In genomic region chr17:75864887-75865286, GRCh38 we compare ENCODE assay signal across 8 cellular contexts. TPM values are rescaled to one million over a fixed set of nuclear protein-coding genes. Genes with fewer than 3 reads are reported as not detected.
DNase-seq lines count a peak whose midpoint lies in the region; ATAC-seq and TF ChIP-seq lines count a peak whose summit lies in the region.
"Not testable (repeated sequence)": the region's sequence is repeated elsewhere in the genome, so short reads cannot be mapped to it uniquely, and the experiment has no call there.

No MANE protein-coding gene starts in this region.

- not testable (repeated sequence) for H3K4me2 ChIP-seq in IMR-90 (ENCODE audit: low read depth, low read length)
- H3K4me2 ChIP-seq in hepatocyte = peak overlapping the region; percentile 29

- H2AK5ac ChIP-seq in IMR-90 (ENCODE audit: low read depth, low read length) = peak overlapping the region; percentile 36

- WGBS in IMR-90 (ENCODE audit: extremely low coverage in 2 of 2, insufficient read length in 1 of 2), 2 experiments = 100% methylated on average over 2 of the region's 4 CpGs; no CpG with 5 or more reads in 1 of the 2 experiments
- 78% methylated on average over 4 of the region's 4 CpGs for WGBS in hepatocyte (ENCODE audit: low lambda C conversion rate, missing lambda C conversion rate)

- H3K27ac ChIP-seq in IMR-90 (ENCODE audit: insufficient read depth, low read length) (peak overlapping the region; percentile 39; the same call in 1 of the 2 replicates), breast epithelium (peak overlapping the region; percentile 71 to 82), hepatocyte (peak overlapping the region; percentile 43)

- not testable (repeated sequence) for H3K79me1 ChIP-seq in IMR-90 (ENCODE audit: low read depth in 1 of 2, low read length in 2 of 2)

- peaks cover 16% of the 10 kb centered on the region for H3K4me1 ChIP-seq in IMR-90 (ENCODE audit: control insufficient read depth, insufficient read depth, low read length)
- not testable (repeated sequence) for H3K4me1 ChIP-seq in breast epithelium; hepatocyte (ENCODE audit: insufficient read depth)

- ATAC-seq in GM18858 (IDR thresholded peaks at IDR 0.05; ENCODE audit: unreplicated experiment) (peak; percentile 16), GM21786 (IDR thresholded peaks at IDR 0.05; ENCODE audit: unreplicated experiment) (peak; percentile 21)
- not testable (repeated sequence) for ATAC-seq in IMR-90 (ENCODE audit: low read depth)

- dilution Hi-C loops in IMR-90 (cut with HindIII; ENCODE audit: low sequenced_read_pairs, unreplicated experiment) = not testable (repeated sequence)

- not testable (repeated sequence) for H3K4me3 ChIP-seq in IMR-90 (ENCODE audit: insufficient read depth, low read depth, low read length); breast epithelium; hepatocyte

- not testable (repeated sequence) for H3K9me2 ChIP-seq in hepatocyte (replicated peaks; ENCODE audit: insufficient read depth)

- H2BK15ac ChIP-seq in IMR-90 (ENCODE audit: low read depth, low read length) = not testable (repeated sequence)

- not testable (repeated sequence) for H3K27me3 Mint-ChIP-seq in activated CD4-positive, alpha-beta T cell treated with anti-CD3 and anti-CD28 coated beads, Interleukin-2, amount 10 ng/mL, durations not matched to agents 7 days and 5 days; osteocyte (ENCODE audit: unreplicated experiment); type B pancreatic cell

- H3K9me1 ChIP-seq in IMR-90 (ENCODE audit: insufficient read depth, low read length) = 0 out of 2 replicates have a peak, but pooled peaks cover 12% of the 10 kb centered on the region

- H3K14ac ChIP-seq in IMR-90 (replicated peaks; ENCODE audit: low read depth, low read length) = peak overlapping the region; percentile 64; the same call in 1 of the 2 replicates

- not testable (repeated sequence) for H4K91ac ChIP-seq in IMR-90 (ENCODE audit: insufficient read depth, low read depth, low read length)

- H3K4me3 Mint-ChIP-seq in activated CD4-positive, alpha-beta T cell treated with anti-CD3 and anti-CD28 coated beads, Interleukin-2, amount 10 ng/mL, durations not matched to agents 7 days and 5 days = peak overlapping the region; percentile 18
- not testable (repeated sequence) for H3K4me3 Mint-ChIP-seq in osteocyte (ENCODE audit: unreplicated experiment)
- peak overlapping the region; percentile 22 for H3K4me3 Mint-ChIP-seq in type B pancreatic cell

- not testable (repeated sequence) for H3K9ac ChIP-seq in IMR-90 (ENCODE audit: low read depth, low read length)

- H3K23ac ChIP-seq in IMR-90 (ENCODE audit: low read depth, low read length) = 0 out of 2 replicates have a peak overlapping the region, but pooled peaks have one; percentile 15

- not testable (repeated sequence) for H3K36me3 ChIP-seq in IMR-90 (ENCODE audit: control insufficient read depth, insufficient read depth, low read length); breast epithelium; hepatocyte (replicated peaks; ENCODE audit: insufficient read depth, low read depth)

- H3K79me2 ChIP-seq in hepatocyte = not testable (repeated sequence)

- in situ Hi-C loops in IMR-90 (cut with MboI; ENCODE audit: low sequenced_read_pairs) = not testable (repeated sequence)

- H3K9me3 Mint-ChIP-seq in activated CD4-positive, alpha-beta T cell treated with anti-CD3 and anti-CD28 coated beads, Interleukin-2, amount 10 ng/mL, durations not matched to agents 7 days and 5 days; osteocyte (ENCODE audit: unreplicated experiment); type B pancreatic cell: not testable (repeated sequence)

- peak overlapping the region; percentile 92 for H3K27ac Mint-ChIP-seq in activated CD4-positive, alpha-beta T cell treated with anti-CD3 and anti-CD28 coated beads, Interleukin-2, amount 10 ng/mL, durations not matched to agents 7 days and 5 days
- H3K27ac Mint-ChIP-seq in osteocyte (ENCODE audit: unreplicated experiment) = peak overlapping the region; percentile 97
- H3K27ac Mint-ChIP-seq in type B pancreatic cell = peak overlapping the region; percentile 85

- TF ChIP-seq CTCF in IMR-90 (conservative IDR thresholded peaks at IDR 0.05; ENCODE audit: low read depth, low read length); breast epithelium (IDR thresholded peaks at IDR 0.05); hepatocyte (IDR thresholded peaks at IDR 0.05; ENCODE audit: poor library complexity); osteocyte (IDR thresholded peaks at IDR 0.05); type B pancreatic cell (conservative IDR thresholded peaks at IDR 0.05): not testable (repeated sequence)

- H4K8ac ChIP-seq in IMR-90 (ENCODE audit: low read depth in 2 of 2, low read length in 2 of 2) = peak overlapping the region in 1 of 2 experiments; percentile 17; a peak in 2 of 4 replicates

- H3K36me3 Mint-ChIP-seq in activated CD4-positive, alpha-beta T cell treated with anti-CD3 and anti-CD28 coated beads, Interleukin-2, amount 10 ng/mL, durations not matched to agents 7 days and 5 days (ENCODE audit: low read depth); osteocyte (ENCODE audit: unreplicated experiment); type B pancreatic cell: not testable (repeated sequence)

- H2BK5ac ChIP-seq in IMR-90 (ENCODE audit: low read depth, low read length, poor library complexity, severe bottlenecking) = not testable (repeated sequence)

- intact Hi-C loops in IMR-90 (cut with micrococcal nuclease); breast epithelium (cut with DNase I; ENCODE audit: low total_unique reads): not testable (repeated sequence)

- not testable (repeated sequence) for H3K56ac ChIP-seq in IMR-90 (ENCODE audit: extremely low read depth, insufficient read depth, low read length)

- H3K4me1 Mint-ChIP-seq in activated CD4-positive, alpha-beta T cell treated with anti-CD3 and anti-CD28 coated beads, Interleukin-2, amount 10 ng/mL, durations not matched to agents 7 days and 5 days = peaks cover 29% of the 10 kb centered on the region
- peaks cover 31% of the 10 kb centered on the region for H3K4me1 Mint-ChIP-seq in osteocyte (ENCODE audit: unreplicated experiment)
- H3K4me1 Mint-ChIP-seq in type B pancreatic cell (ENCODE audit: unreplicated experiment) = peaks cover 12% of the 10 kb centered on the region

- H3K9me3 ChIP-seq in IMR-90 (ENCODE audit: control insufficient read depth, insufficient read depth, low read length); breast epithelium; hepatocyte (ENCODE audit: low read depth): not testable (repeated sequence)

- not testable (repeated sequence) for TF ChIP-seq RAD21 in IMR-90 (IDR thresholded peaks at IDR 0.05; ENCODE audit: low read length)

- H3K4ac ChIP-seq in IMR-90 (ENCODE audit: low read depth, low read length) = peak overlapping the region; percentile 78

- H2BK20ac ChIP-seq in IMR-90 (ENCODE audit: low read depth, low read length) = peak overlapping the region; percentile 47; the same call in 1 of the 2 replicates

- H3K18ac ChIP-seq in IMR-90 (ENCODE audit: low read depth, low read length) = not testable (repeated sequence)

- H2AFZ ChIP-seq in IMR-90 (replicated peaks; ENCODE audit: low read length, poor library complexity) = peak overlapping the region; percentile 14
- not testable (repeated sequence) for H2AFZ ChIP-seq in hepatocyte

- peak overlapping the region; percentile 33; the same call in 1 of the 2 replicates for H2BK120ac ChIP-seq in IMR-90 (ENCODE audit: low read depth, low read length)

- DNase-seq in IMR-90; activated CD4-positive, alpha-beta T cell treated with anti-CD3 and anti-CD28 coated beads, Interleukin-2, amount 10 ng/mL, durations not matched to agents 7 days and 5 days; breast epithelium (ENCODE audit: low spot score in 2 of 2); hepatocyte (ENCODE audit: low spot score); osteocyte (ENCODE audit: extremely low spot score, unreplicated experiment); type B pancreatic cell (ENCODE audit: extremely low spot score, unreplicated experiment): not testable (repeated sequence)

- TF ChIP-seq POLR2A in IMR-90 (IDR thresholded peaks at IDR 0.05; ENCODE audit: low read depth, low read length); breast epithelium (IDR thresholded peaks at IDR 0.05): not testable (repeated sequence)

- POLR2A ChIA-PET in IMR-90 (lab: Charles Lee; ENCODE audit: unreplicated experiment) = interaction anchor here (0.6 to 1.0 kb wide), 3 partner anchors 10 to 88 kb away, joined by 3 to 13 read pairs (median 3); partner anchors contain the start of gene WBP2
- POLR2A ChIA-PET in activated CD4-positive, alpha-beta T cell treated with anti-CD3 and anti-CD28 coated beads, Interleukin-2, amount 10 ng/mL, durations not matched to agents 7 days and 5 days (lab: Charles Lee) = interaction anchor here (0.7 kb wide), 1 partner anchor 86 kb away, joined by 4 read pairs; no protein-coding TSS in a partner anchor

- BruUV-seq in IMR-90 (replicated peaks; lab: Mats Ljungman, UMichigan) = not testable (repeated sequence)

- not testable (repeated sequence) for H3K27me3 ChIP-seq in IMR-90 (ENCODE audit: control insufficient read depth, insufficient read depth, low read length); breast epithelium; hepatocyte

- peak overlapping the region; percentile 2 for H2AK9ac ChIP-seq in IMR-90 (replicated peaks; ENCODE audit: low read depth, low read length, poor library complexity)

- H4K5ac ChIP-seq in IMR-90 (ENCODE audit: low read depth, low read length) = not testable (repeated sequence)

- not testable (repeated sequence) for H4K20me1 ChIP-seq in IMR-90 (ENCODE audit: insufficient read depth, low read length); hepatocyte (ENCODE audit: insufficient read depth, poor library complexity, severe bottlenecking)

- CTCF ChIA-PET in IMR-90 (lab: Yijun Ruan, JAX) = interaction anchor here (0.6 kb wide), 1 partner anchor 61 kb away, joined by 5 read pairs; no protein-coding TSS in a partner anchor
- CTCF ChIA-PET in activated CD4-positive, alpha-beta T cell treated with anti-CD3 and anti-CD28 coated beads, Interleukin-2, amount 10 ng/mL, durations not matched to agents 7 days and 5 days (lab: Charles Lee) = interaction anchor here (0.6 to 1.9 kb wide), 8 partner anchors 10 to 140 kb away, joined by 3 to 14 read pairs (median 4); partner anchors contain the start of genes TRIM47, TRIM65 and WBP2

RNA-seq across cellular contexts. Expression of gene WBP2, which starts 9.8 kb away (rescaled TPM):
- total RNA-seq in IMR-90 (2012; rRNA removed) (7.8 and 9.0 TPM in 2 replicates), breast epithelium (10 to 100 TPM; 44.9 to 63.2 (median 62.9) TPM), hepatocyte (22.8 and 29.0 TPM in 2 replicates), osteocyte (83.1 and 88.2 TPM in 2 replicates), type B pancreatic cell (ENCODE audit: low replicate concordance) (43.0 and 49.9 TPM in 2 replicates)
- polyA plus RNA-seq in IMR-90 (2012; rRNA removed) (35.5 and 36.7 TPM in 2 replicates), hepatocyte (129 and 143 TPM in 2 replicates)
- polyA plus RNA-seq in IMR-90 (2012; cell fraction: cytosol; rRNA removed) = 28.5 and 41.3 TPM in 2 replicates
- 54.3 and 84.4 TPM in 2 replicates for polyA plus RNA-seq in IMR-90 (2012; cell fraction: nucleus; rRNA removed; ENCODE audit: low replicate concordance)
- 10 to 100 TPM; 76.8 to 83.5 TPM for total RNA-seq in activated CD4-positive, alpha-beta T cell treated with anti-CD3 and anti-CD28 coated beads, Interleukin-2, amount 10 ng/mL, durations not matched to agents 7 days and 5 days

RNA-seq across cellular contexts. Expression of gene TRIM47, which starts 13.5 kb away (rescaled TPM):
- 1.4 TPM in 2 replicates for total RNA-seq in IMR-90 (2012; rRNA removed)
- 7.2 and 7.5 TPM in 2 replicates for polyA plus RNA-seq in IMR-90 (2012; rRNA removed)
- 5.0 and 7.5 TPM in 2 replicates for polyA plus RNA-seq in IMR-90 (2012; cell fraction: cytosol; rRNA removed)
- 9.3 and 15.7 TPM in 2 replicates for polyA plus RNA-seq in IMR-90 (2012; cell fraction: nucleus; rRNA removed; ENCODE audit: low replicate concordance)
- 10 to 100 TPM; 33.9 to 43.4 TPM for total RNA-seq in activated CD4-positive, alpha-beta T cell treated with anti-CD3 and anti-CD28 coated beads, Interleukin-2, amount 10 ng/mL, durations not matched to agents 7 days and 5 days
- total RNA-seq in breast epithelium = 10 to 100 TPM; 15.4 to 26.1 (median 23.3) TPM
- total RNA-seq in hepatocyte = 13.0 and 15.5 TPM in 2 replicates
- 36.9 and 42.9 TPM in 2 replicates for polyA plus RNA-seq in hepatocyte
- total RNA-seq in osteocyte = 33.3 and 40.2 TPM in 2 replicates
- total RNA-seq in type B pancreatic cell (ENCODE audit: low replicate concordance) = 1.9 and 3.1 TPM in 2 replicates

RNA-seq across cellular contexts. Expression of gene UNC13D, which starts 20.7 kb away (rescaled TPM):
- total RNA-seq in IMR-90 (2012; rRNA removed) = under 0.01 TPM in 1 of 2 replicates, not detected in the other
- 0.31 and 0.52 TPM in 2 replicates for polyA plus RNA-seq in IMR-90 (2012; rRNA removed)
- polyA plus RNA-seq in IMR-90 (2012; cell fraction: cytosol; rRNA removed) = 0.14 and 1.0 TPM in 2 replicates
- 2.1 and 4.2 TPM in 2 replicates for polyA plus RNA-seq in IMR-90 (2012; cell fraction: nucleus; rRNA removed; ENCODE audit: low replicate concordance)
- 100 to 1,000 TPM; 161 to 182 TPM for total RNA-seq in activated CD4-positive, alpha-beta T cell treated with anti-CD3 and anti-CD28 coated beads, Interleukin-2, amount 10 ng/mL, durations not matched to agents 7 days and 5 days
- total RNA-seq in breast epithelium = 10 to 100 TPM in 1 of 3 donors, 1 to 10 TPM in 2; 5.6 to 15.5 (median 8.5) TPM
- total RNA-seq in hepatocyte = 2.2 and 4.3 TPM in 2 replicates
- polyA plus RNA-seq in hepatocyte = 8.8 and 10.1 TPM in 2 replicates
- total RNA-seq in osteocyte = 3.3 and 3.6 TPM in 2 replicates
- total RNA-seq in type B pancreatic cell (ENCODE audit: low replicate concordance) = 7.1 and 7.4 TPM in 2 replicates

RNA-seq across cellular contexts. Expression of gene TRIM65, which starts 31.9 kb away (rescaled TPM):
- total RNA-seq in IMR-90 (2012; rRNA removed) = 7.9 and 8.1 TPM in 2 replicates
- 10.6 and 10.8 TPM in 2 replicates for polyA plus RNA-seq in IMR-90 (2012; rRNA removed)
- polyA plus RNA-seq in IMR-90 (2012; cell fraction: cytosol; rRNA removed) = 5.7 and 8.8 TPM in 2 replicates
- 17.0 and 21.9 TPM in 2 replicates for polyA plus RNA-seq in IMR-90 (2012; cell fraction: nucleus; rRNA removed; ENCODE audit: low replicate concordance)
- total RNA-seq in activated CD4-positive, alpha-beta T cell treated with anti-CD3 and anti-CD28 coated beads, Interleukin-2, amount 10 ng/mL, durations not matched to agents 7 days and 5 days = 10 to 100 TPM; 26.5 to 28.7 TPM
- total RNA-seq in breast epithelium = 10 to 100 TPM; 16.7 to 28.8 (median 23.3) TPM
- total RNA-seq in hepatocyte = 10.9 and 12.5 TPM in 2 replicates
- 10.7 and 16.8 TPM in 2 replicates for polyA plus RNA-seq in hepatocyte
- total RNA-seq in osteocyte = 26.3 and 26.9 TPM in 2 replicates
- 8.1 and 19.0 TPM in 2 replicates for total RNA-seq in type B pancreatic cell (ENCODE audit: low replicate concordance)

RNA-seq across cellular contexts. Expression of gene MRPL38, which starts 39.8 kb away (rescaled TPM):
- total RNA-seq in IMR-90 (2012; rRNA removed) (13.3 and 15.3 TPM in 2 replicates), breast epithelium (10 to 100 TPM; 29.4 to 39.0 (median 36.6) TPM), hepatocyte (40.4 and 50.2 TPM in 2 replicates), osteocyte (71.1 and 73.6 TPM in 2 replicates), type B pancreatic cell (ENCODE audit: low replicate concordance) (93.5 and 113 TPM in 2 replicates)
- polyA plus RNA-seq in IMR-90 (2012; rRNA removed) (42.5 and 55.5 TPM in 2 replicates), hepatocyte (124 and 134 TPM in 2 replicates)
- 44.8 and 51.3 TPM in 2 replicates for polyA plus RNA-seq in IMR-90 (2012; cell fraction: cytosol; rRNA removed)
- 108 and 241 TPM in 2 replicates for polyA plus RNA-seq in IMR-90 (2012; cell fraction: nucleus; rRNA removed; ENCODE audit: low replicate concordance)
- 10 to 100 TPM; 95.9 to 97.5 TPM for total RNA-seq in activated CD4-positive, alpha-beta T cell treated with anti-CD3 and anti-CD28 coated beads, Interleukin-2, amount 10 ng/mL, durations not matched to agents 7 days and 5 days

Comparison
In these comparisons a context has a peak if more than half of its experiments do, and no peak if none do; other contexts are left out.
1. RNA of gene UNC13D, which starts 20.7 kb away (total RNA-seq): 161 to 182 TPM in activated CD4-positive, alpha-beta T cell treated with anti-CD3 and anti-CD28 coated beads, Interleukin-2, amount 10 ng/mL, durations not matched to agents 7 days and 5 days; 5.6 to 15.5 TPM in breast epithelium, 7.1 to 7.4 TPM in type B pancreatic cell, 3.3 to 3.6 TPM in osteocyte, 2.2 to 4.3 TPM in hepatocyte and under 0.01 TPM in IMR-90; every median in the first group is over 4 times any median in the second.
2. Peak in every context shown above with its lines, with median percentiles within 50 percentile points of each other: H3K27ac ChIP-seq and H3K27ac Mint-ChIP-seq.